ENCODE assay signal across 14 cellular contexts in genomic region chr11:87851234-87851633, GRCh38.
DNase-seq lines count a peak whose midpoint lies in the region; ATAC-seq, FAIRE-seq and TF ChIP-seq lines count a peak whose summit lies in the region.
"Had no signal": no experiment of that assay in that cellular context is flagged by ENCODE, and none has a peak within 500 bp of the region (broad histone marks: within the 10 kb centered on the region; RNA-seq: fewer than 3 reads in every experiment).

No MANE protein-coding gene starts in this region.

- intact Hi-C loops in sciatic nerve (cut with DNase I): no loop called here

- no peaks in the 10 kb centered on the region for H3K36me3 ChIP-seq in thoracic aorta

- FAIRE-seq in HTR-8/SVneo (lab: Jason Lieb, UNC): no peak
- FAIRE-seq: G401.6 had no signal

- H3K9me3 ChIP-seq in thoracic aorta: no peaks in the 10 kb centered on the region

- no peak overlapping the region for H3K4me3 ChIP-seq in astrocyte of the cerebellum (ENCODE audit: low read depth, low read length)
- H3K4me3 ChIP-seq in thoracic aorta: peak overlapping the region; percentile 45

- in situ Hi-C loops in astrocyte of the cerebellum (cut with HindIII; ENCODE audit: low sequenced_read_pairs): no loop called here

- H3K27me3 ChIP-seq in foreskin keratinocyte: no peaks in the 10 kb centered on the region
- H3K27me3 ChIP-seq in thoracic aorta (replicated peaks; ENCODE audit: insufficient read depth): no peaks in the 10 kb centered on the region

- peak; percentile 46 for ATAC-seq in foreskin keratinocyte
- ATAC-seq in thoracic aorta (ENCODE audit: insufficient number of reproducible peaks, low FRiP score, low read depth): peak; percentile 53
- no peak for ATAC-seq in sciatic nerve

- no peak overlapping the region for H3K27ac ChIP-seq in foreskin keratinocyte
- peak overlapping the region; percentile 27 to 55 for H3K27ac ChIP-seq in thoracic aorta
- H3K27ac ChIP-seq: HL-60 had no signal

- TF ChIP-seq CTCF in astrocyte of the cerebellum (IDR thresholded peaks at IDR 0.05; ENCODE audit: low read depth, low read length, missing control alignments) (no peak), foreskin keratinocyte (conservative IDR thresholded peaks at IDR 0.05) (no peak), thoracic aorta (IDR thresholded peaks at IDR 0.05) (no peak)

- DNase-seq in HS-27A (ENCODE audit: low read depth) (peak; percentile 53), astrocyte of the cerebellum (ENCODE audit: low read depth) (peak; percentile 5), foreskin keratinocyte (peak; percentile 25 to 65), thoracic aorta (ENCODE audit: low spot score) (no peak), GM03348 (ENCODE audit: low spot score) (no peak), HTR-8/SVneo (ENCODE audit: insufficient read length, low spot score) (no peak), sciatic nerve (ENCODE audit: low spot score) (no peak)
- DNase-seq: activated CD4-positive, alpha-beta memory T cell treated with anti-CD3 and anti-CD28 coated beads, Interleukin-2, amount 10 ng/mL, durations not matched to agents 7 days and 5 days; amygdala; CD4-positive, alpha-beta memory T cell; effector CD8-positive, alpha-beta T cell; islet precursor cell had no signal

- H3K4me1 ChIP-seq in foreskin keratinocyte (no peaks in the 10 kb centered on the region), thoracic aorta (ENCODE audit: control insufficient read depth in 1 of 2, low read depth in 2 of 2) (peaks cover 0 to 15% of the 10 kb centered on the region in 2 donors)

Comparison
In these comparisons a context has a peak if more than half of its experiments do, and no peak if none do; other contexts are left out.
1. DNase-seq: peak in HS-27A (single experiment), astrocyte of the cerebellum (single experiment) and foreskin keratinocyte (2 of 2); none in thoracic aorta (single experiment), GM03348 (single experiment), HTR-8/SVneo (single experiment) and sciatic nerve (single experiment).